In the genomic region with DNA sequence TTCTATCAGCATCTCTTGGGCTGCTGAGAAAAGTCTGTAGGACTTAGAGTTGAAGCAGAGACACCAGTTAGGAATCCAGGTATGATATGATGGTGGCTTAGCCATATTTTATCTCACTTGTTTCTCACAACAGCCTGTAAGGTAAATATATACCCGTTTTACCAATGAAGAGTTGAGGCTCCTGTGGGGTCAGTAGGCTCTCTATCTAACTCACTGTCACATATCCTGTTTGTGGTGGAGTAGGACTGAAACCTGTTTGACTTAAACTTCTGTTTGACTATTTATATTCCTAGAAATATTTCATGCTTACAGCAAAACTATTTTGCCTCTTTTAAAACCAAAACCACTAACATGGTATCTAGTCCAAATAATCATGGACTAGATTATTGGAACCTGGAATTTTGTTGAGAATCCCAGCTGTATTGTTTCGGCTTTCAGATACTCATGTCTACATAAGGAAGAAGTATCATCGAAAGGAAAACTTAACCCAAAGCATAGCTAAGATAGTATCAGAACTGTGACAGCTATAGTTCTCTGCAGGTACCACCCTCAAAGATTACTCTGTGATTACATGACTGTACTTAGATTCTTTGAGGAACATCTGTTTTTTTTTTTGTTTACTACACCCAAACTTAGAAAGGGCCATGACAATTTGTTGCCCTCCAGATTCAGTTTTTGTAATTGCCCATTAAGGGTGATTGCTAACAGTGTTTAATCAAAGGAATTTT, we compare ENCODE assay signal across 16 cellular contexts.
"Had no signal": no experiment of that assay in that cellular context is flagged by ENCODE, and none has a peak within 500 bp of the region (broad histone marks: within the 10 kb centered on the region; RNA-seq: fewer than 3 reads in every experiment).

No MANE protein-coding gene starts in this region.

- H3K9me3 Mint-ChIP-seq: activated naive CD8-positive, alpha-beta T cell treated with anti-CD3 and anti-CD28 coated beads, Interleukin-2, amount 10 ng/mL, durations not matched to agents 7 days and 5 days; dendritic cell treated with granulocyte-macrophage colony-stimulating factor and Interleukin-4, amounts not matched to agents 40 ng/mL and 50 ng/mL, for 4 days; nephron had no signal

- H3K36me3 ChIP-seq: right atrium auricular region, WERI-Rb-1 had no signal

- H3K27me3 ChIP-seq: right atrium auricular region had no signal

- H3K4me1 ChIP-seq: right atrium auricular region had no signal

- H3K27ac ChIP-seq: right atrium auricular region, skin epidermis, WERI-Rb-1 had no signal

- H3K9me3 ChIP-seq: right atrium auricular region had no signal

- H3K4me3 Mint-ChIP-seq: activated naive CD8-positive, alpha-beta T cell treated with anti-CD3 and anti-CD28 coated beads, Interleukin-2, amount 10 ng/mL, durations not matched to agents 7 days and 5 days; dendritic cell treated with granulocyte-macrophage colony-stimulating factor and Interleukin-4, amounts not matched to agents 40 ng/mL and 50 ng/mL, for 4 days; nephron had no signal

- H3K27ac Mint-ChIP-seq: activated naive CD8-positive, alpha-beta T cell treated with anti-CD3 and anti-CD28 coated beads, Interleukin-2, amount 10 ng/mL, durations not matched to agents 7 days and 5 days; dendritic cell treated with granulocyte-macrophage colony-stimulating factor and Interleukin-4, amounts not matched to agents 40 ng/mL and 50 ng/mL, for 4 days; nephron had no signal

- H3K4me3 ChIP-seq: right atrium auricular region, skin epidermis had no signal

- H3K27me3 Mint-ChIP-seq: activated naive CD8-positive, alpha-beta T cell treated with anti-CD3 and anti-CD28 coated beads, Interleukin-2, amount 10 ng/mL, durations not matched to agents 7 days and 5 days; dendritic cell treated with granulocyte-macrophage colony-stimulating factor and Interleukin-4, amounts not matched to agents 40 ng/mL and 50 ng/mL, for 4 days had no signal

- H3K36me3 Mint-ChIP-seq: activated naive CD8-positive, alpha-beta T cell treated with anti-CD3 and anti-CD28 coated beads, Interleukin-2, amount 10 ng/mL, durations not matched to agents 7 days and 5 days had no signal

- DNase-seq: activated CD8-positive, alpha-beta memory T cell treated with anti-CD3 and anti-CD28 coated beads for 24 hours; activated gamma-delta T cell; activated naive CD8-positive, alpha-beta T cell treated with anti-CD3 and anti-CD28 coated beads, Interleukin-2, amount 10 ng/mL, durations not matched to agents 7 days and 5 days; anterior cingulate cortex; effector memory CD4-positive, alpha-beta T cell; foreskin melanocyte; head of caudate nucleus; occipital lobe; stimulated activated CD4-positive, alpha-beta T cell treated with anti-CD3 and anti-CD28 coated beads, Interleukin-4, amount 100 ng/mL, for 4 hours; stimulated activated CD8-positive, alpha-beta memory T cell treated with anti-CD3 and anti-CD28 coated beads, Interleukin-4, amount 100 ng/mL, for 48 hours; stimulated activated naive CD4-positive, alpha-beta T cell treated with Interleukin-2 at 50 U/mL for 16 hours; WERI-Rb-1 had no signal
